Comparison of ENCODE assay signal across 8 cellular contexts in the genomic region with DNA sequence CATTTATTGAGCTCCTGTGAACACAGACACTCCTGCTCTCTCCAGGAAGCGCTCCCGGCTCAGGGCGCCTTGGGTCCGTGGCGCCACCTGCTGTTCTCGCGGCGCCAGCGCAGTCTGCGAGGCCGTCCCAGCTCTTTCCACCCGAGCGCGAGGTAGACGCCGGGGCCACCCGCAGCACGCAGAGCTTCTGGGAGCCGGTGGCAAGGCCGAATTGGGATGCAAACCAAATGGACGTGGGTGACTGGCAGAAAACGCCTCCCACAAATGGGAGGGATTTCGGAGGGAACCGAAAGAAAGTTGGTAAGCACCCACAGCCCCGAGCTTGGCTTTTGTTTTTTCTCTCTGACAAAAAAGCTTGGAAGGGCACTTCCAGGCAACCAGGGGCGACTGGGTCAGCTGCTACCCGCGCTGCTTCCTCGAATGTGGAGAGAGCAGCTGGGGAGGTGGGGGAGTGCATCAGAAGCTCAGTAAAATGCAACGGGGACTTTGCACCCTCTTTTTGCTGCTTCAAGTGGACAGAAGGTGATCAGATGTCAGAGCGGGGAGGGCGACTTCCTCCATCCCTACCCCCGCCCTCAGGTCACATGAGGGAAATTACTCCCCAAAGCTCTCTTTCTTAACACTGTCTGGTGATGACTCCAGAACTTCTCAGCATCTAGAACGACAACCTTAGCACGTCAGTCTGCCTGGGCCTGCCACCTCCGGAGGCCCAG. TPM values are rescaled to one million over a fixed set of nuclear protein-coding genes. Genes with fewer than 3 reads are reported as not detected.
A peak's percentile ranks its signal among the peaks of the same experiment; 100 is the strongest.
DNase-seq lines count a peak whose midpoint lies in the region; ATAC-seq and TF ChIP-seq lines count a peak whose summit lies in the region.

No MANE protein-coding gene starts in this region.

- H3K36me3 Mint-ChIP-seq in activated CD4-positive, alpha-beta memory T cell treated with anti-CD3 and anti-CD28 coated beads, Interleukin-2, amount 10 ng/mL, durations not matched to agents 7 days and 5 days (ENCODE audit: low read depth) = no peaks in the 10 kb centered on the region

- POLR2A ChIA-PET in activated CD4-positive, alpha-beta memory T cell treated with anti-CD3 and anti-CD28 coated beads, Interleukin-2, amount 10 ng/mL, durations not matched to agents 7 days and 5 days (lab: Charles Lee) = interaction anchor here (0.6 to 4.0 kb wide), 14 partner anchors 10 to 388 kb away, joined by 3 to 42 read pairs (median 4); a partner anchor contains a TSS

- H3K4me3 Mint-ChIP-seq in activated CD4-positive, alpha-beta memory T cell treated with anti-CD3 and anti-CD28 coated beads, Interleukin-2, amount 10 ng/mL, durations not matched to agents 7 days and 5 days = peak overlapping the region; percentile 71

- ATAC-seq in HG03439 (IDR thresholded peaks at IDR 0.05; ENCODE audit: unreplicated experiment) (peak; percentile 95), lung (ENCODE audit: insufficient read depth, low FRiP score) (peak; percentile 96)

- peak; percentile 16 for TF ChIP-seq POLR2A in GM19099 (IDR thresholded peaks at IDR 0.05; ENCODE audit: extremely low read depth, insufficient read length, low read depth)

- peak overlapping the region; percentile 45 to 69 (median 56) for H3K4me3 ChIP-seq in BLaER1 treated with 17β-estradiol and CSF1 and Interleukin-3, amounts not matched to agents 10 nM and 100 nM
- H3K4me3 ChIP-seq in ectodermal cell (ENCODE audit: insufficient read depth, low read depth, low read length) (peak overlapping the region; percentile 19), lung (no peak overlapping the region)

- H3K4me2 ChIP-seq in BLaER1 treated with 17β-estradiol and CSF1 and Interleukin-3, amounts not matched to agents 10 nM and 100 nM = peak overlapping the region; percentile 89 to 97 (median 93)

- no peaks in the 10 kb centered on the region for H3K36me3 ChIP-seq in BLaER1 treated with 17β-estradiol and CSF1 and Interleukin-3, amounts not matched to agents 10 nM and 100 nM
- H3K36me3 ChIP-seq in ectodermal cell (ENCODE audit: control insufficient read depth, insufficient read depth, low read length) (no peaks in the 10 kb centered on the region), lung (ENCODE audit: control insufficient read depth in 2 of 2, insufficient read depth in 2 of 2, low read length in 2 of 2) (no peaks in the 10 kb centered on the region)

- TF ChIP-seq CTCF in lung (IDR thresholded peaks at IDR 0.05; ENCODE audit: control extremely low read depth, extremely low read depth) = peak; percentile 97

- H3K9me3 Mint-ChIP-seq in activated CD4-positive, alpha-beta memory T cell treated with anti-CD3 and anti-CD28 coated beads, Interleukin-2, amount 10 ng/mL, durations not matched to agents 7 days and 5 days = no peaks in the 10 kb centered on the region

- H4K20me1 ChIP-seq in BLaER1 treated with 17β-estradiol and CSF1 and Interleukin-3, amounts not matched to agents 10 nM and 100 nM = no peaks in the 10 kb centered on the region; a peak in 1 of 22 replicates

- H3K9me3 ChIP-seq in BLaER1 treated with 17β-estradiol and CSF1 and Interleukin-3, amounts not matched to agents 10 nM and 100 nM (replicated peaks in 1 of 11) = no peaks in the 10 kb centered on the region
- H3K9me3 ChIP-seq in ectodermal cell (ENCODE audit: control insufficient read depth, low read length) = no peaks in the 10 kb centered on the region
- no peaks in the 10 kb centered on the region for H3K9me3 ChIP-seq in lung (ENCODE audit: control insufficient read depth in 2 of 2, insufficient read depth in 1 of 2, low read length in 1 of 2)

- H3K4me1 ChIP-seq in BLaER1 treated with 17β-estradiol and CSF1 and Interleukin-3, amounts not matched to agents 10 nM and 100 nM = peaks cover 42 to 57% (median 51%) of the 10 kb centered on the region in 10 experiments
- peaks cover 4% of the 10 kb centered on the region for H3K4me1 ChIP-seq in ectodermal cell (ENCODE audit: control insufficient read depth, insufficient read depth, low read length)
- peaks cover 0 to 14% of the 10 kb centered on the region in 2 donors for H3K4me1 ChIP-seq in lung (ENCODE audit: control insufficient read depth in 2 of 2, insufficient read depth in 2 of 2, low read length in 2 of 2)

- H3K27ac Mint-ChIP-seq in activated CD4-positive, alpha-beta memory T cell treated with anti-CD3 and anti-CD28 coated beads, Interleukin-2, amount 10 ng/mL, durations not matched to agents 7 days and 5 days = no peak overlapping the region

- peaks cover 10% of the 10 kb centered on the region for H3K27me3 Mint-ChIP-seq in activated CD4-positive, alpha-beta memory T cell treated with anti-CD3 and anti-CD28 coated beads, Interleukin-2, amount 10 ng/mL, durations not matched to agents 7 days and 5 days

- H3K9ac ChIP-seq in BLaER1 treated with 17β-estradiol and CSF1 and Interleukin-3, amounts not matched to agents 10 nM and 100 nM = peak overlapping the region; percentile 66 to 83 (median 74)

- whole genome bisulfite sequencing in ectodermal cell, 2 experiments = 9 to 11% methylated on average over 36 of the region's 36 CpGs
- 2 to 5% methylated on average over 36 of the region's 36 CpGs for whole genome bisulfite sequencing in lung, 2 donors

- H3K27me3 ChIP-seq in BLaER1 treated with 17β-estradiol and CSF1 and Interleukin-3, amounts not matched to agents 10 nM and 100 nM = no peaks in the 10 kb centered on the region
- H3K27me3 ChIP-seq in ectodermal cell (ENCODE audit: control insufficient read depth, insufficient read depth, low read length, poor library complexity, severe bottlenecking) = no peaks in the 10 kb centered on the region
- H3K27me3 ChIP-seq in lung (ENCODE audit: control insufficient read depth, insufficient read depth) = no peaks in the 10 kb centered on the region

- H3K27ac ChIP-seq in BLaER1 treated with 17β-estradiol and CSF1 and Interleukin-3, amounts not matched to agents 10 nM and 100 nM = peak overlapping the region; percentile 17 to 90 (median 70); a peak in 18 of 22 replicates
- no peak overlapping the region for H3K27ac ChIP-seq in ectodermal cell (ENCODE audit: insufficient read depth, low read depth, low read length, poor library complexity, severe bottlenecking)
- peak overlapping the region in 1 of 2 donors; percentile 87 for H3K27ac ChIP-seq in lung (ENCODE audit: low read depth in 1 of 2, low read length in 1 of 2)

- H3K4me1 Mint-ChIP-seq in activated CD4-positive, alpha-beta memory T cell treated with anti-CD3 and anti-CD28 coated beads, Interleukin-2, amount 10 ng/mL, durations not matched to agents 7 days and 5 days = peaks cover 36% of the 10 kb centered on the region

- peak; percentile 72 for DNase-seq in NCI-H69 (lab: John Stamatoyannopoulos, UW)
- peak; percentile 85 for DNase-seq in activated CD4-positive, alpha-beta memory T cell treated with anti-CD3 and anti-CD28 coated beads, Interleukin-2, amount 10 ng/mL, durations not matched to agents 7 days and 5 days
- DNase-seq in lung (ENCODE audit: low spot score) = peak; percentile 84
- peak; percentile 69 to 81 (median 71) for DNase-seq in stimulated activated CD4-positive, alpha-beta T cell treated with anti-CD3 and anti-CD28 coated beads, TNF-alpha, amount 100 ng/mL, for 24 hours (ENCODE audit: low read depth in 3 of 3)

- CTCF ChIA-PET in activated CD4-positive, alpha-beta memory T cell treated with anti-CD3 and anti-CD28 coated beads, Interleukin-2, amount 10 ng/mL, durations not matched to agents 7 days and 5 days (lab: Charles Lee) = interaction anchor here (0.6 to 3.9 kb wide), 64 partner anchors 9 to 1589 kb away, joined by 3 to 143 read pairs (median 5); a partner anchor contains a TSS

RNA-seq across cellular contexts. Expression of a gene that starts 13.5 kb away (rescaled TPM):
- 100 to 1,000 TPM; 106 to 109 TPM for total RNA-seq in activated CD4-positive, alpha-beta memory T cell treated with anti-CD3 and anti-CD28 coated beads, Interleukin-2, amount 10 ng/mL, durations not matched to agents 7 days and 5 days
- polyA plus RNA-seq in ectodermal cell (2013, experiment 1 of 4) = 38.2 TPM
- polyA plus RNA-seq in ectodermal cell (2013, experiment 2 of 4) = 43.8 TPM
- 28.4 TPM for polyA plus RNA-seq in ectodermal cell (2013, experiment 3 of 4)
- polyA plus RNA-seq in ectodermal cell (2013, experiment 4 of 4) = 29.7 TPM
- total RNA-seq in lung = 10 to 100 TPM; 41.6 to 66.0 TPM
- polyA plus RNA-seq in lung = 10 to 100 TPM; 16.5 to 31.5 TPM
